ENCODE assay signal across 19 cellular contexts in the genomic region with DNA sequence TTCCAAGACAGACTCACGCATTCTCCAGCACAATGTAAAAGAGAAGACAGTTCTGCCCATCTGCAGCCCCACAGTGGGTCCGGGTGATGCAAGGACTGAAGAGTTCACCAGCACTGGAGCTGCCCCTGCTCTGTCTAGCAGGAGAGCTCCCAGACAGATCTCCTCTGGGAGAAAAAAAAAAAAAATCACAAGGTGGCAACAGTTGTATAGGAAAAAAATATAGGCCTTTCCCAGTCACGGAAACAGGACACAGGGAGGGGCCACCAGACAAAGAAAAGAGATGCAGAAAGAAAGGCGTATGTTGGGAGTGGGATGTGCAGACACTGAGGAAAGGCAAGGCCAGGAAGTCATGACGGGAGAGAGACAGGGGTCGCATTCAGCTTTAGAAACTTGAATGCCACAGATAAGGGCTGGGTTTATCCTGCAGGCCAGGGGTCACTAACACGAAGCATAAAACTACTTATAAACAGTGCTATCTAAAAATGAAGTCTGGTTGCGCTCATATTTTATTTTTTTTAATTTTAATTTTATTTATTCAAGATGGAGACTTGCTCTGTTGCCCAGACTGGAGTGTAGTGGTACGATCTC. TPM values are rescaled to one million over a fixed set of nuclear protein-coding genes. Genes with fewer than 3 reads are reported as not detected.
A peak's percentile ranks its signal among the peaks of the same experiment; 100 is the strongest.
DNase-seq lines count a peak whose midpoint lies in the region; ATAC-seq and TF ChIP-seq lines count a peak whose summit lies in the region.
"Had no signal": no experiment of that assay in that cellular context is flagged by ENCODE, and none has a peak within 500 bp of the region (broad histone marks: within the 10 kb centered on the region; RNA-seq: fewer than 3 reads in every experiment).

No MANE protein-coding gene starts in this region.

- H3K9me2 ChIP-seq in SK-N-SH: no peaks in the 10 kb centered on the region

- peak overlapping the region; percentile 18 for H3K27ac Mint-ChIP-seq in type B pancreatic cell

- no peak overlapping the region for H2BK5ac ChIP-seq in mesenchymal stem cell (ENCODE audit: low read depth, low read length, poor library complexity, severe bottlenecking)

- TF ChIP-seq RAD21 in SK-N-SH (IDR thresholded peaks at IDR 0.05; ENCODE audit: low read length): no peak

- no peaks in the 10 kb centered on the region for H3K27me3 Mint-ChIP-seq in type B pancreatic cell

- H3K4me3 ChIP-seq in mesenchymal stem cell (ENCODE audit: insufficient read depth in 1 of 2, low read depth in 1 of 2, low read length in 2 of 2): no peak overlapping the region
- H3K4me3 ChIP-seq in body of pancreas: no peak overlapping the region
- H3K4me3 ChIP-seq in SK-N-SH (ENCODE audit: low read depth in 2 of 2, low read length in 1 of 2): no peak overlapping the region
- H3K4me3 ChIP-seq: BLaER1, Peyer's patch had no signal

- POLR2A ChIA-PET in SK-N-SH (lab: Yijun Ruan, JAX): no interaction called here

- peaks cover 4% of the 10 kb centered on the region for H3F3A ChIP-seq in SK-N-SH (replicated peaks; ENCODE audit: insufficient read depth)

- TF ChIP-seq POLR2A in body of pancreas (IDR thresholded peaks at IDR 0.05): no peak

- H3K79me2 ChIP-seq in SK-N-SH (ENCODE audit: insufficient read depth): peaks cover 7% of the 10 kb centered on the region; the same call in 1 of the 2 replicates

- no peak for TF ChIP-seq CTCF in type B pancreatic cell (conservative IDR thresholded peaks at IDR 0.05)
- TF ChIP-seq CTCF in body of pancreas (IDR thresholded peaks at IDR 0.05): no peak
- TF ChIP-seq CTCF in SK-N-SH (IDR thresholded peaks at IDR 0.05): no peak

- WGBS in mesenchymal stem cell: 74% methylated on average over 7 of the region's 9 CpGs
- 95% methylated on average over 9 of the region's 9 CpGs for WGBS in body of pancreas, 2 donors
- WGBS in SK-N-SH (ENCODE audit: low lambda C conversion rate): 96% methylated on average over 9 of the region's 9 CpGs

- no peak overlapping the region for H4K8ac ChIP-seq in mesenchymal stem cell (ENCODE audit: low read length)

- H3K4me2 ChIP-seq in mesenchymal stem cell (ENCODE audit: low read length, poor library complexity, severe bottlenecking): no peak overlapping the region
- no peak overlapping the region for H3K4me2 ChIP-seq in SK-N-SH
- H3K4me2 ChIP-seq: BLaER1 had no signal

- no peak for ATAC-seq in GM18909 (IDR thresholded peaks at IDR 0.05; ENCODE audit: poor library complexity, unreplicated experiment)
- no peak for ATAC-seq in body of pancreas
- ATAC-seq: SK-N-SH treated with all-trans-retinoic acid at 6 μM for 48 hours had no signal

- H3K36me3 Mint-ChIP-seq in type B pancreatic cell: peaks cover 20% of the 10 kb centered on the region
- H3K36me3 Mint-ChIP-seq: CD8-positive, alpha-beta memory T cell had no signal

- H3K14ac ChIP-seq in mesenchymal stem cell (ENCODE audit: low read length in 2 of 2): no peak overlapping the region

- H3K4me1 ChIP-seq in mesenchymal stem cell (ENCODE audit: control insufficient read depth, insufficient read depth, low read depth, low read length): peaks cover 16% of the 10 kb centered on the region
- peaks cover 38% of the 10 kb centered on the region for H3K4me1 ChIP-seq in body of pancreas
- peaks cover 14 to 47% of the 10 kb centered on the region in 2 experiments; a peak in 3 of 4 replicates for H3K4me1 ChIP-seq in SK-N-SH (ENCODE audit: control insufficient read depth in 1 of 2, insufficient read depth in 2 of 2, low read depth in 1 of 2, low read length in 1 of 2)

- no peak overlapping the region for H2BK15ac ChIP-seq in mesenchymal stem cell (ENCODE audit: low read depth, poor library complexity, severe bottlenecking)

- CTCF ChIA-PET in SK-N-SH (lab: Yijun Ruan, JAX): interaction anchor here (1.1 kb wide), 1 partner anchor 19 kb away, joined by 4 read pairs; no protein-coding TSS in a partner anchor

- H2AFZ ChIP-seq in mesenchymal stem cell (ENCODE audit: low read depth, low read length): no peak overlapping the region
- no peak overlapping the region for H2AFZ ChIP-seq in SK-N-SH (ENCODE audit: low read depth)

- no peak overlapping the region for H2BK120ac ChIP-seq in mesenchymal stem cell (ENCODE audit: low read depth, low read length)

- H4K91ac ChIP-seq in mesenchymal stem cell (ENCODE audit: low read length): no peak overlapping the region

- no peaks in the 10 kb centered on the region for H3K9me3 ChIP-seq in mesenchymal stem cell (ENCODE audit: control insufficient read depth, low read length)
- no peaks in the 10 kb centered on the region for H3K9me3 ChIP-seq in body of pancreas
- no peaks in the 10 kb centered on the region for H3K9me3 ChIP-seq in SK-N-SH
- H3K9me3 ChIP-seq: Peyer's patch had no signal

- no peak for TF ChIP-seq EP300 in SK-N-SH (IDR thresholded peaks at IDR 0.05; ENCODE audit: borderline replicate concordance in 1 of 2, low read depth in 1 of 2, low read length in 1 of 2)

- peaks cover 36% of the 10 kb centered on the region for H3K79me1 ChIP-seq in mesenchymal stem cell (replicated peaks; ENCODE audit: low read length, poor library complexity, severe bottlenecking)

- H2AK5ac ChIP-seq in mesenchymal stem cell (ENCODE audit: low read length, severe bottlenecking): peak overlapping the region; percentile 88

- H3K23ac ChIP-seq in mesenchymal stem cell (ENCODE audit: low read length in 2 of 2): no peak overlapping the region

- H3K36me3 ChIP-seq in mesenchymal stem cell (ENCODE audit: control insufficient read depth in 1 of 2, insufficient read depth in 2 of 2, low read depth in 1 of 2, low read length in 2 of 2): peaks cover 0 to 4% of the 10 kb centered on the region in 2 experiments
- no peaks in the 10 kb centered on the region for H3K36me3 ChIP-seq in body of pancreas (replicated peaks in 1 of 2; ENCODE audit: insufficient read depth in 1 of 2, low read depth in 2 of 2)
- H3K36me3 ChIP-seq in SK-N-SH (replicated peaks in 1 of 2; ENCODE audit: control insufficient read depth in 1 of 2, insufficient read depth in 2 of 2, low read length in 1 of 2): no peaks in the 10 kb centered on the region
- H3K36me3 ChIP-seq: Peyer's patch had no signal

- H3K18ac ChIP-seq in mesenchymal stem cell (ENCODE audit: low read depth in 1 of 2, low read length in 2 of 2): no peak overlapping the region

- H3K9ac ChIP-seq in mesenchymal stem cell (ENCODE audit: low read length) (no peak overlapping the region), SK-N-SH (no peak overlapping the region)
- H3K9ac ChIP-seq: BLaER1 had no signal

- peaks cover 5% of the 10 kb centered on the region for H3K9me3 Mint-ChIP-seq in type B pancreatic cell
- H3K9me3 Mint-ChIP-seq: CD8-positive, alpha-beta memory T cell had no signal

- H3K27ac ChIP-seq in mesenchymal stem cell (ENCODE audit: low read length, poor library complexity, severe bottlenecking) (no peak overlapping the region), body of pancreas (no peak overlapping the region), SK-N-SH (ENCODE audit: low read depth in 2 of 2, low read length in 1 of 2) (no peak overlapping the region)
- H3K27ac ChIP-seq: BLaER1, Peyer's patch had no signal

- no peaks in the 10 kb centered on the region for H3K27me3 ChIP-seq in mesenchymal stem cell (ENCODE audit: control insufficient read depth in 1 of 2, insufficient read depth in 1 of 2, low read length in 2 of 2)
- no peaks in the 10 kb centered on the region for H3K27me3 ChIP-seq in body of pancreas
- H3K27me3 ChIP-seq in SK-N-SH (ENCODE audit: insufficient read depth): no peaks in the 10 kb centered on the region
- H3K27me3 ChIP-seq: BLaER1, Peyer's patch had no signal

- H3K4ac ChIP-seq in mesenchymal stem cell (ENCODE audit: low read depth in 1 of 2, low read length in 2 of 2): no peak overlapping the region

- H2BK12ac ChIP-seq in mesenchymal stem cell (ENCODE audit: low read length in 2 of 2): no peak overlapping the region

- peaks cover 23% of the 10 kb centered on the region for H3K4me1 Mint-ChIP-seq in type B pancreatic cell (ENCODE audit: unreplicated experiment)

- DNase-seq in NCI-H345 (lab: John Stamatoyannopoulos, UW) (peak; percentile 59), NCI-H345 treated with DMSO at 0.1 percent for 48 hours (lab: John Stamatoyannopoulos, UW; ENCODE audit: unreplicated experiment) (no peak), dermis microvascular lymphatic vessel endothelial cell (ENCODE audit: low read depth in 2 of 2) (peak; percentile 45 to 49), mesenchymal stem cell (peak; percentile 29), type B pancreatic cell (ENCODE audit: extremely low spot score, unreplicated experiment) (no peak), body of pancreas (no peak), SK-N-SH (no peak)
- DNase-seq: 8988T; CD8-positive, alpha-beta memory T cell; Karpas-422; NCI-H1436; NCI-H2107; NCI-H446; NCI-H82; Peyer's patch; Right ventricle myocardium superior had no signal

- no peak overlapping the region for H3K4me3 Mint-ChIP-seq in type B pancreatic cell
- H3K4me3 Mint-ChIP-seq: CD8-positive, alpha-beta memory T cell had no signal

- no peaks in the 10 kb centered on the region for H4K20me1 ChIP-seq in SK-N-SH (ENCODE audit: insufficient read depth)

- intact Hi-C loops in body of pancreas (cut with DNase I): no loop called here

TF ChIP-seq in SK-N-SH, 30 proteins besides CTCF, POLR2A, EP300 and RAD21 (continues in another document):
- no peak for TF ChIP-seq IRF3 (IDR thresholded peaks at IDR 0.05; ENCODE audit: low read depth, low read length)
- no peak for TF ChIP-seq RFX5 (IDR thresholded peaks at IDR 0.05; ENCODE audit: low read length)
- no peak for TF ChIP-seq TCF12 (IDR thresholded peaks at IDR 0.05)
- TF ChIP-seq SIN3A (IDR thresholded peaks at IDR 0.05; ENCODE audit: borderline replicate concordance, low read depth, low read length): no peak
- TF ChIP-seq ELF1 (IDR thresholded peaks at IDR 0.05): no peak
- TF ChIP-seq YY1 (IDR thresholded peaks at IDR 0.05; ENCODE audit: low read depth): no peak

RNA-seq across cellular contexts. Expression of gene FAM171A1, which starts 54.1 kb away (rescaled TPM):
- total RNA-seq in dermis microvascular lymphatic vessel endothelial cell: 29.8 and 55.1 TPM in 2 replicates
- polyA plus RNA-seq in mesenchymal stem cell (2013, experiment 1 of 2): 23.1 TPM
- polyA plus RNA-seq in mesenchymal stem cell (2013, experiment 2 of 2): 23.1 TPM
- 28.6 and 49.3 TPM in 2 replicates for total RNA-seq in type B pancreatic cell (ENCODE audit: low replicate concordance)
- 10 to 100 TPM; 22.1 to 29.1 TPM for total RNA-seq in body of pancreas
- 17.2 and 26.3 TPM in 2 replicates for polyA plus RNA-seq in SK-N-SH (2012; rRNA removed)
- 22.5 and 25.7 TPM in 2 replicates for polyA plus RNA-seq in SK-N-SH (2012; cell fraction: cytosol; rRNA removed)
- 16.8 and 17.2 TPM in 2 replicates for polyA plus RNA-seq in SK-N-SH (2012; cell fraction: nucleus; rRNA removed)

Comparison
In these comparisons a context has a peak if more than half of its experiments do, and no peak if none do; other contexts are left out.
1. DNase-seq: peak in NCI-H345 (single experiment), dermis microvascular lymphatic vessel endothelial cell (2 of 2) and mesenchymal stem cell (single experiment); none in NCI-H345 treated with DMSO at 0.1 percent for 48 hours (single experiment), type B pancreatic cell (single experiment), body of pancreas (0 of 4) and SK-N-SH (single experiment).